In genomic region chr5:122419195-122419894, GRCh38 we compare ENCODE assay signal across 27 cellular contexts.
DNase-seq lines count a peak whose midpoint lies in the region; ATAC-seq, FAIRE-seq and TF ChIP-seq lines count a peak whose summit lies in the region.
"Had no signal": no experiment of that assay in that cellular context is flagged by ENCODE, and none has a peak within 500 bp of the region (broad histone marks: within the 10 kb centered on the region; RNA-seq: fewer than 3 reads in every experiment).

No MANE protein-coding gene starts in this region.

- H3K27me3 Mint-ChIP-seq in activated T-helper 17 cell treated with anti-CD3 and anti-CD28 coated beads, Interleukin-2, amount 50 U/mL, for 72 hours = peaks cover 9% of the 10 kb centered on the region

- no peak overlapping the region for H2BK120ac ChIP-seq in IMR-90 (ENCODE audit: low read depth, low read length)

- peak overlapping the region; percentile 31; the same call in 1 of the 2 replicates for H2AK5ac ChIP-seq in IMR-90 (ENCODE audit: low read depth, low read length)

- no peak overlapping the region for H3K56ac ChIP-seq in IMR-90 (ENCODE audit: extremely low read depth, insufficient read depth, low read length)

- no peak overlapping the region for H2BK20ac ChIP-seq in IMR-90 (ENCODE audit: low read depth, low read length)

- no peak overlapping the region for H3K18ac ChIP-seq in IMR-90 (ENCODE audit: low read depth, low read length)

- H2BK5ac ChIP-seq in IMR-90 (ENCODE audit: low read depth, low read length, poor library complexity, severe bottlenecking) = no peak overlapping the region

- TF ChIP-seq POLR2A in GM12891 (IDR thresholded peaks at IDR 0.05; ENCODE audit: low read depth, low read length) = no peak
- TF ChIP-seq POLR2A in IMR-90 (IDR thresholded peaks at IDR 0.05; ENCODE audit: low read depth, low read length) = no peak

- H4K20me1 ChIP-seq in IMR-90 (ENCODE audit: insufficient read depth, low read length) = no peaks in the 10 kb centered on the region

- FAIRE-seq in GM12891 (lab: Jason Lieb, UNC) = peak; percentile 33
- FAIRE-seq: keratinocyte, RCC 7860 had no signal

- CTCF ChIA-PET in IMR-90 (lab: Yijun Ruan, JAX) = interaction anchor here (1.7 kb wide), 1 partner anchor 223 kb away, joined by 8 read pairs; no protein-coding TSS in a partner anchor

- no peaks in the 10 kb centered on the region for H3K9me3 ChIP-seq in IMR-90 (ENCODE audit: control insufficient read depth, insufficient read depth, low read length)
- H3K9me3 ChIP-seq: body of pancreas, neutrophil, tibial nerve had no signal

- BruUV-seq in IMR-90 (replicated peaks; lab: Mats Ljungman, UMichigan) = no TSS peak

- no peaks in the 10 kb centered on the region for H3K79me1 ChIP-seq in IMR-90 (ENCODE audit: low read depth in 1 of 2, low read length in 2 of 2)

- H2AK9ac ChIP-seq in IMR-90 (replicated peaks; ENCODE audit: low read depth, low read length, poor library complexity) = no peak overlapping the region

- no peak overlapping the region for H3K9ac ChIP-seq in IMR-90 (ENCODE audit: low read depth, low read length)

- DNase-seq in GM12891 (ENCODE audit: insufficient read length, low spot score) = no peak
- no peak for DNase-seq in IMR-90
- peak; percentile 97 for DNase-seq in NCI-H69 (lab: John Stamatoyannopoulos, UW)
- DNase-seq in islet precursor cell = peak; percentile 63
- DNase-seq in DMS 273 treated with DMSO at 0.1 percent for 48 hours (lab: John Stamatoyannopoulos, UW) = no peak
- DNase-seq: activated CD8-positive, alpha-beta memory T cell treated with anti-CD3 and anti-CD28 coated beads, Interleukin-2, amount 50 U/mL, for 48 hours; activated CD8-positive, alpha-beta T cell treated with anti-CD3 and anti-CD28 coated beads for 36 hours; activated naive CD4-positive, alpha-beta T cell treated with anti-CD3 and anti-CD28 coated beads, Interleukin-2, amount 10 ng/mL, durations not matched to agents 7 days and 5 days; body of pancreas; head of caudate nucleus; left ventricle myocardium superior; NCI-H1092; NCI-H2107; NCI-H524 treated with DMSO at 0.1 percent for 48 hours; SHP77 treated with DMSO at 0.1 percent for 48 hours; stimulated activated CD4-positive, alpha-beta T cell treated with anti-CD3 and anti-CD28 coated beads, Interleukin-4, amount 100 ng/mL, for 4 hours; T-helper 9 cell had no signal

- no peaks in the 10 kb centered on the region for H3K9me3 Mint-ChIP-seq in activated T-helper 17 cell treated with anti-CD3 and anti-CD28 coated beads, Interleukin-2, amount 50 U/mL, for 72 hours
- H3K9me3 Mint-ChIP-seq: activated CD8-positive, alpha-beta T cell treated with anti-CD3 and anti-CD28 coated beads for 36 hours; activated naive CD4-positive, alpha-beta T cell treated with anti-CD3 and anti-CD28 coated beads, Interleukin-2, amount 10 ng/mL, durations not matched to agents 7 days and 5 days; activated T-helper 1 cell treated with anti-CD3 and anti-CD28 coated beads, Interleukin-12 subunit alpha, Interleukin-12 subunit beta, Interleukin-2, Interleukin-4 antibody, amounts not matched to agents 30 ng/mL and 10 ng/mL and 1 ng/mL, durations not matched to agents 14 hours and 24 hours and 36 hours; dendritic cell treated with granulocyte-macrophage colony-stimulating factor and Interleukin-4, amounts not matched to agents 40 ng/mL and 50 ng/mL, for 4 days had no signal

- dilution Hi-C loops in IMR-90 (cut with HindIII; ENCODE audit: low sequenced_read_pairs, unreplicated experiment) = loop anchor here (25.0 kb wide), 1 partner anchor 232 kb away; no protein-coding TSS in a partner anchor

- H3K36me3 Mint-ChIP-seq in activated T-helper 17 cell treated with anti-CD3 and anti-CD28 coated beads, Interleukin-2, amount 50 U/mL, for 72 hours (ENCODE audit: low read depth) = no peaks in the 10 kb centered on the region
- H3K36me3 Mint-ChIP-seq: activated naive CD4-positive, alpha-beta T cell treated with anti-CD3 and anti-CD28 coated beads, Interleukin-2, amount 10 ng/mL, durations not matched to agents 7 days and 5 days had no signal

- H3K4me3 Mint-ChIP-seq in activated T-helper 17 cell treated with anti-CD3 and anti-CD28 coated beads, Interleukin-2, amount 50 U/mL, for 72 hours = no peak overlapping the region
- H3K4me3 Mint-ChIP-seq: activated CD8-positive, alpha-beta T cell treated with anti-CD3 and anti-CD28 coated beads for 36 hours; activated naive CD4-positive, alpha-beta T cell treated with anti-CD3 and anti-CD28 coated beads, Interleukin-2, amount 10 ng/mL, durations not matched to agents 7 days and 5 days; activated T-helper 1 cell treated with anti-CD3 and anti-CD28 coated beads, Interleukin-12 subunit alpha, Interleukin-12 subunit beta, Interleukin-2, Interleukin-4 antibody, amounts not matched to agents 30 ng/mL and 10 ng/mL and 1 ng/mL, durations not matched to agents 14 hours and 24 hours and 36 hours; dendritic cell treated with granulocyte-macrophage colony-stimulating factor and Interleukin-4, amounts not matched to agents 40 ng/mL and 50 ng/mL, for 4 days had no signal

- 0 out of 2 replicates have a peak overlapping the region, but pooled peaks have one; percentile 15 for H3K4ac ChIP-seq in IMR-90 (ENCODE audit: low read depth, low read length)

- WGBS in IMR-90 (ENCODE audit: extremely low coverage in 2 of 2, insufficient read length in 1 of 2), 2 experiments = no CpG with 5 or more reads among the region's 2 CpGs

- no peak for TF ChIP-seq RAD21 in IMR-90 (IDR thresholded peaks at IDR 0.05; ENCODE audit: low read length)

- no peak overlapping the region for H3K14ac ChIP-seq in IMR-90 (replicated peaks; ENCODE audit: low read depth, low read length)

- no peak overlapping the region for H3K4me3 ChIP-seq in IMR-90 (ENCODE audit: insufficient read depth, low read depth, low read length)
- H3K4me3 ChIP-seq: body of pancreas, tibial nerve had no signal

- in situ Hi-C loops in IMR-90 (cut with MboI; ENCODE audit: low sequenced_read_pairs) = loop anchor here (25.0 kb wide), 1 partner anchor 457 kb away; the partner anchor contains the start of gene SRFBP1

- no peak overlapping the region for H2AFZ ChIP-seq in IMR-90 (replicated peaks; ENCODE audit: low read length, poor library complexity)

- no peak overlapping the region for H3K27ac Mint-ChIP-seq in activated T-helper 17 cell treated with anti-CD3 and anti-CD28 coated beads, Interleukin-2, amount 50 U/mL, for 72 hours
- H3K27ac Mint-ChIP-seq: activated CD8-positive, alpha-beta T cell treated with anti-CD3 and anti-CD28 coated beads for 36 hours; activated naive CD4-positive, alpha-beta T cell treated with anti-CD3 and anti-CD28 coated beads, Interleukin-2, amount 10 ng/mL, durations not matched to agents 7 days and 5 days; activated T-helper 1 cell treated with anti-CD3 and anti-CD28 coated beads, Interleukin-12 subunit alpha, Interleukin-12 subunit beta, Interleukin-2, Interleukin-4 antibody, amounts not matched to agents 30 ng/mL and 10 ng/mL and 1 ng/mL, durations not matched to agents 14 hours and 24 hours and 36 hours; dendritic cell treated with granulocyte-macrophage colony-stimulating factor and Interleukin-4, amounts not matched to agents 40 ng/mL and 50 ng/mL, for 4 days had no signal

- H4K5ac ChIP-seq in IMR-90 (ENCODE audit: low read depth, low read length) = no peak overlapping the region; the same call in 1 of the 2 replicates

- no peak overlapping the region for H3K27ac ChIP-seq in IMR-90 (ENCODE audit: insufficient read depth, low read length)
- H3K27ac ChIP-seq: body of pancreas, neutrophil, tibial nerve had no signal

- H4K91ac ChIP-seq in IMR-90 (ENCODE audit: insufficient read depth, low read depth, low read length) = no peak overlapping the region

- peak overlapping the region in 1 of 2 experiments; percentile 9; a peak in 1 of 4 replicates for H4K8ac ChIP-seq in IMR-90 (ENCODE audit: low read depth in 2 of 2, low read length in 2 of 2)

- peak overlapping the region; percentile 4; the same call in 1 of the 3 replicates for H2BK15ac ChIP-seq in IMR-90 (ENCODE audit: low read depth, low read length)

- no peak for TF ChIP-seq CTCF in IMR-90 (conservative IDR thresholded peaks at IDR 0.05; ENCODE audit: low read depth, low read length)

- no peak overlapping the region for H3K4me2 ChIP-seq in IMR-90 (ENCODE audit: low read depth, low read length)

- peaks cover 9% of the 10 kb centered on the region for H3K4me1 ChIP-seq in IMR-90 (ENCODE audit: control insufficient read depth, insufficient read depth, low read length)
- H3K4me1 ChIP-seq: body of pancreas, tibial nerve had no signal

- H3K9me1 ChIP-seq in IMR-90 (ENCODE audit: insufficient read depth, low read length) = no peaks in the 10 kb centered on the region; the same call in 1 of the 2 replicates

- no peaks in the 10 kb centered on the region for H3K4me1 Mint-ChIP-seq in activated T-helper 17 cell treated with anti-CD3 and anti-CD28 coated beads, Interleukin-2, amount 50 U/mL, for 72 hours
- H3K4me1 Mint-ChIP-seq: activated naive CD4-positive, alpha-beta T cell treated with anti-CD3 and anti-CD28 coated beads, Interleukin-2, amount 10 ng/mL, durations not matched to agents 7 days and 5 days had no signal

- POLR2A ChIA-PET in IMR-90 (lab: Charles Lee; ENCODE audit: unreplicated experiment) = no interaction called here

- no peaks in the 10 kb centered on the region for H3K36me3 ChIP-seq in IMR-90 (ENCODE audit: control insufficient read depth, insufficient read depth, low read length)
- H3K36me3 ChIP-seq: neutrophil had no signal

- H3K27me3 ChIP-seq in IMR-90 (ENCODE audit: control insufficient read depth, insufficient read depth, low read length) = no peaks in the 10 kb centered on the region
- H3K27me3 ChIP-seq: body of pancreas, neutrophil, tibial nerve had no signal

- intact Hi-C loops in IMR-90 (cut with micrococcal nuclease) = loop anchor here (5.0 to 10.0 kb wide), 4 partner anchors 78 to 455 kb away; partner anchors contain the start of genes SNCAIP and SRFBP1

- ATAC-seq in IMR-90 (ENCODE audit: low read depth) (no peak), GM19324 (IDR thresholded peaks at IDR 0.05; ENCODE audit: low FRiP score, unreplicated experiment) (no peak)
- ATAC-seq in activated T-helper 17 cell treated with anti-CD3 and anti-CD28 coated beads, Interleukin-2, amount 50 U/mL, for 72 hours (replicated peaks) = no peak
- ATAC-seq: activated CD8-positive, alpha-beta T cell treated with anti-CD3 and anti-CD28 coated beads for 36 hours; body of pancreas; HCT116; left ventricle myocardium superior; sciatic nerve had no signal

- no peak overlapping the region for H3K23ac ChIP-seq in IMR-90 (ENCODE audit: low read depth, low read length)

TF ChIP-seq in GM12891, 5 proteins besides CTCF, POLR2A, EP300 and RAD21:
- TF ChIP-seq POLR2AphosphoS5 (IDR thresholded peaks at IDR 0.05; ENCODE audit: low read depth, low read length) (no peak), PAX5 (IDR thresholded peaks at IDR 0.05; ENCODE audit: insufficient read depth, low read length, severe bottlenecking) (no peak), TAF1 (IDR thresholded peaks at IDR 0.05; ENCODE audit: low read depth, low read length) (no peak), SPI1 (IDR thresholded peaks at IDR 0.05; ENCODE audit: low read depth, low read length) (no peak)

TF ChIP-seq in IMR-90, 13 proteins besides CTCF, POLR2A, EP300 and RAD21:
- TF ChIP-seq BHLHE40 (IDR thresholded peaks at IDR 0.05; ENCODE audit: low read depth, low read length) (no peak), NFE2L2 (IDR thresholded peaks at IDR 0.05; ENCODE audit: low read depth, low read length) (no peak), RCOR1 (IDR thresholded peaks at IDR 0.05; ENCODE audit: insufficient replicate concordance, low read length) (no peak), MAFK (IDR thresholded peaks at IDR 0.05; ENCODE audit: low read depth, low read length) (peak; percentile 54)

Comparison
In these comparisons a context has a peak if more than half of its experiments do, and no peak if none do; other contexts are left out.
1. DNase-seq: peak in NCI-H69 (single experiment) and islet precursor cell (single experiment); none in GM12891 (single experiment), IMR-90 (single experiment) and DMS 273 treated with DMSO at 0.1 percent for 48 hours (single experiment).